16 cellular contexts compared by ENCODE assay signal in the genomic region with DNA sequence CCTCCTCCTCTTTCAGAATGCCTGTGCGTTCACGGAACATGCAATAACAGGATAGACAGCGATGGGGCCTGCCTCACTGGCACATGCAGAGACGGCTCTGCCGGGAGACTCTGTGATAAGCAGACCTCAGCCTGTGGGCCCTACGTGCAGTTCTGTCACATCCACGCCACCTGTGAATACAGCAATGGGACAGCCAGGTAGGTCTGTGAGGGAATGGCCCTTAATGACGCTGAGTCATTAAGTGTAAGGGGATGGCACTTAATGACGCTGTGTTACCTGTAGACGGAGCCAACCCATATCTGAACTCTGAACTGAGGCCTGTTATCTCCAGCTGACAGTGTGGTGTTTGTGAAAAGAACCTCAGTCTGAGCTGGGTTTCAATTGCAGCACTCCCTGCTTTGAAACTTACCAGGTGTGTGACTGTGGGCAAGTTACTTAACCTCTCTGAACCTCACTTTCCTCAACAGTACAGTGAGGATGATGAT.
"Had no signal": no experiment of that assay in that cellular context is flagged by ENCODE, and none has a peak within 500 bp of the region (broad histone marks: within the 10 kb centered on the region; RNA-seq: fewer than 3 reads in every experiment).

No MANE protein-coding gene starts in this region.

- H3K4me1 Mint-ChIP-seq: activated naive CD4-positive, alpha-beta T cell treated with anti-CD3 and anti-CD28 coated beads, Interleukin-2, amount 50 U/mL, for 24 hours; immature natural killer cell; naive thymus-derived CD4-positive, alpha-beta T cell; stimulated activated effector memory CD8-positive, alpha-beta T cell treated with anti-CD3 and anti-CD28 coated beads, Interleukin-12 subunit alpha, Interleukin-12 subunit beta, amount 100 ng/mL, for 72 hours had no signal

- H3K9me3 Mint-ChIP-seq: activated naive CD4-positive, alpha-beta T cell treated with anti-CD3 and anti-CD28 coated beads, Interleukin-2, amount 50 U/mL, for 24 hours; activated T-cell treated with anti-CD3 and anti-CD28 coated beads, Interleukin-2, amount 50 U/mL, for 24 hours; immature natural killer cell; naive thymus-derived CD4-positive, alpha-beta T cell; stimulated activated effector memory CD8-positive, alpha-beta T cell treated with anti-CD3 and anti-CD28 coated beads, Interleukin-12 subunit alpha, Interleukin-12 subunit beta, amount 100 ng/mL, for 72 hours had no signal

- H3K36me3 ChIP-seq: lower lobe of right lung, neutrophil, thyroid gland had no signal

- H3K36me3 Mint-ChIP-seq: activated naive CD4-positive, alpha-beta T cell treated with anti-CD3 and anti-CD28 coated beads, Interleukin-2, amount 50 U/mL, for 24 hours; immature natural killer cell; naive thymus-derived CD4-positive, alpha-beta T cell; stimulated activated effector memory CD8-positive, alpha-beta T cell treated with anti-CD3 and anti-CD28 coated beads, Interleukin-12 subunit alpha, Interleukin-12 subunit beta, amount 100 ng/mL, for 72 hours had no signal

- H3K4me3 ChIP-seq: coronary artery, lower lobe of right lung, thyroid gland had no signal

- DNase-seq: activated CD4-positive, alpha-beta T cell treated with anti-CD3 and anti-CD28 coated beads, Interleukin-2, amount 50 U/mL, for 48 hours; activated CD4-positive, CD25-positive, alpha-beta regulatory T cell treated with anti-CD3 and anti-CD28 coated beads, Interleukin-2, amount 50 U/mL, for 72 hours; activated effector memory CD4-positive, alpha-beta T cell treated with Interleukin-2 at 50 U/mL for 16 hours; activated T-cell treated with anti-CD3 and anti-CD28 coated beads, Interleukin-2, amount 50 U/mL, for 24 hours; central memory CD4-positive, alpha-beta T cell; effector CD8-positive, alpha-beta T cell; foreskin fibroblast; immature natural killer cell; lower lobe of right lung; midbrain; naive thymus-derived CD4-positive, alpha-beta T cell; thyroid gland had no signal

- H3K27ac Mint-ChIP-seq: activated naive CD4-positive, alpha-beta T cell treated with anti-CD3 and anti-CD28 coated beads, Interleukin-2, amount 50 U/mL, for 24 hours; activated T-cell treated with anti-CD3 and anti-CD28 coated beads, Interleukin-2, amount 50 U/mL, for 24 hours; immature natural killer cell; naive thymus-derived CD4-positive, alpha-beta T cell; stimulated activated effector memory CD8-positive, alpha-beta T cell treated with anti-CD3 and anti-CD28 coated beads, Interleukin-12 subunit alpha, Interleukin-12 subunit beta, amount 100 ng/mL, for 72 hours had no signal

- H3K4me1 ChIP-seq: lower lobe of right lung, thyroid gland had no signal

- H3K9me3 ChIP-seq: lower lobe of right lung, neutrophil, thyroid gland had no signal

- H3K27ac ChIP-seq: coronary artery, lower lobe of right lung, neutrophil, thyroid gland had no signal

- ATAC-seq: lower lobe of right lung; naive thymus-derived CD4-positive, alpha-beta T cell; stimulated activated effector memory CD8-positive, alpha-beta T cell treated with anti-CD3 and anti-CD28 coated beads, Interleukin-12 subunit alpha, Interleukin-12 subunit beta, amount 100 ng/mL, for 72 hours had no signal

- H3K4me3 Mint-ChIP-seq: activated naive CD4-positive, alpha-beta T cell treated with anti-CD3 and anti-CD28 coated beads, Interleukin-2, amount 50 U/mL, for 24 hours; activated T-cell treated with anti-CD3 and anti-CD28 coated beads, Interleukin-2, amount 50 U/mL, for 24 hours; immature natural killer cell; naive thymus-derived CD4-positive, alpha-beta T cell; stimulated activated effector memory CD8-positive, alpha-beta T cell treated with anti-CD3 and anti-CD28 coated beads, Interleukin-12 subunit alpha, Interleukin-12 subunit beta, amount 100 ng/mL, for 72 hours had no signal

- H3K27me3 ChIP-seq: neutrophil, thyroid gland had no signal
